Comparison of ENCODE assay signal across 22 cellular contexts in genomic region chrX:117215683-117216082, GRCh38.
A peak's percentile ranks its signal among the peaks of the same experiment; 100 is the strongest.
DNase-seq lines count a peak whose midpoint lies in the region; ATAC-seq, FAIRE-seq and TF ChIP-seq lines count a peak whose summit lies in the region.
"Had no signal": no experiment of that assay in that cellular context is flagged by ENCODE, and none has a peak within 500 bp of the region (broad histone marks: within the 10 kb centered on the region; RNA-seq: fewer than 3 reads in every experiment).

No MANE protein-coding gene starts in this region.

- no peak overlapping the region for H2AK9ac ChIP-seq in IMR-90 (replicated peaks; ENCODE audit: low read depth, low read length, poor library complexity)

- H2BK5ac ChIP-seq in IMR-90 (ENCODE audit: low read depth, low read length, poor library complexity, severe bottlenecking): no peak overlapping the region

- H3K4ac ChIP-seq in IMR-90 (ENCODE audit: low read depth, low read length): no peak overlapping the region

- H3K4me3 ChIP-seq in A549 (no peak overlapping the region), IMR-90 (ENCODE audit: insufficient read depth, low read depth, low read length) (no peak overlapping the region), endodermal cell (ENCODE audit: low read length) (peak overlapping the region; percentile 40)
- H3K4me3 ChIP-seq: BLaER1 treated with 17β-estradiol and CSF1 and Interleukin-3, amounts not matched to agents 10 nM and 100 nM had no signal

- no peaks in the 10 kb centered on the region for H3K79me1 ChIP-seq in IMR-90 (ENCODE audit: low read depth in 1 of 2, low read length in 2 of 2)

- no peak for TF ChIP-seq CTCF in A549 (IDR thresholded peaks at IDR 0.05)
- no peak for TF ChIP-seq CTCF in IMR-90 (conservative IDR thresholded peaks at IDR 0.05; ENCODE audit: low read depth, low read length)
- no peak for TF ChIP-seq CTCF in endodermal cell (conservative IDR thresholded peaks at IDR 0.05)

- BruUV-seq in IMR-90 (replicated peaks; lab: Mats Ljungman, UMichigan): no TSS peak

- intact Hi-C loops in IMR-90 (cut with micrococcal nuclease): no loop called here

- H3K9me3 ChIP-seq in A549 (no peaks in the 10 kb centered on the region), IMR-90 (ENCODE audit: control insufficient read depth, insufficient read depth, low read length) (no peaks in the 10 kb centered on the region), endodermal cell (ENCODE audit: control insufficient read depth, low read length) (no peaks in the 10 kb centered on the region)
- H3K9me3 ChIP-seq: BLaER1 treated with 17β-estradiol and CSF1 and Interleukin-3, amounts not matched to agents 10 nM and 100 nM; Caco-2 had no signal

- no peak overlapping the region for H2BK20ac ChIP-seq in IMR-90 (ENCODE audit: low read depth, low read length)

- FAIRE-seq in A549 (lab: Jason Lieb, UNC): no peak
- FAIRE-seq: A204.1, D721Med, G401.6, GM12891, GM19239 had no signal

- dilution Hi-C loops in IMR-90 (cut with HindIII; ENCODE audit: low sequenced_read_pairs, unreplicated experiment): no loop called here

- WGBS in A549 (ENCODE audit: missing lambda C conversion rate): 0% methylated on average over 1 of the region's 1 CpG
- no CpG with 5 or more reads among the region's 1 CpG for WGBS in IMR-90 (ENCODE audit: extremely low coverage in 2 of 2, insufficient read length in 1 of 2), 2 experiments
- no CpG with 5 or more reads among the region's 1 CpG for WGBS in endodermal cell (ENCODE audit: insufficient coverage in 1 of 2, insufficient read length in 1 of 2), 2 experiments

- H3K4me2 ChIP-seq in A549: no peak overlapping the region
- no peak overlapping the region for H3K4me2 ChIP-seq in IMR-90 (ENCODE audit: low read depth, low read length)
- H3K4me2 ChIP-seq: BLaER1 treated with 17β-estradiol and CSF1 and Interleukin-3, amounts not matched to agents 10 nM and 100 nM had no signal

- no peak for DNase-seq in A549 (ENCODE audit: low read depth in 1 of 2, low spot score in 1 of 2)
- no peak for DNase-seq in IMR-90
- DNase-seq in endodermal cell: no peak
- DNase-seq: 8988T; AML-193; Caco-2; Calu3; CD4-positive, alpha-beta T cell; CD8-positive, alpha-beta T cell; DMS79 treated with DMSO at 0.1 percent for 48 hours; GF-D8 had no signal

- TF ChIP-seq POLR2A in A549 (IDR thresholded peaks at IDR 0.05; ENCODE audit: low read length) (no peak), IMR-90 (IDR thresholded peaks at IDR 0.05; ENCODE audit: low read depth, low read length) (no peak)

- no peaks in the 10 kb centered on the region for H3K36me3 Mint-ChIP-seq in endodermal cell (ENCODE audit: low read depth)
- H3K36me3 Mint-ChIP-seq: CD8-positive, alpha-beta T cell had no signal

- no peak overlapping the region for H2BK15ac ChIP-seq in IMR-90 (ENCODE audit: low read depth, low read length)

- H2AFZ ChIP-seq in IMR-90 (replicated peaks; ENCODE audit: low read length, poor library complexity): no peak overlapping the region

- H3K36me3 ChIP-seq in IMR-90 (ENCODE audit: control insufficient read depth, insufficient read depth, low read length) (no peaks in the 10 kb centered on the region), endodermal cell (ENCODE audit: control insufficient read depth, insufficient read depth, low read length) (no peaks in the 10 kb centered on the region)
- H3K36me3 ChIP-seq: BLaER1 treated with 17β-estradiol and CSF1 and Interleukin-3, amounts not matched to agents 10 nM and 100 nM had no signal

- no peak overlapping the region for H2AK5ac ChIP-seq in IMR-90 (ENCODE audit: low read depth, low read length)

- in situ Hi-C loops in IMR-90 (cut with MboI; ENCODE audit: low sequenced_read_pairs): no loop called here

- no peak overlapping the region for H3K56ac ChIP-seq in IMR-90 (ENCODE audit: extremely low read depth, insufficient read depth, low read length)

- ATAC-seq in A549 (no peak), IMR-90 (ENCODE audit: low read depth) (no peak), HG02884 (IDR thresholded peaks at IDR 0.05; ENCODE audit: unreplicated experiment) (no peak), GM18519 (IDR thresholded peaks at IDR 0.05; ENCODE audit: low FRiP score, unreplicated experiment) (no peak), GM21786 (IDR thresholded peaks at IDR 0.05; ENCODE audit: unreplicated experiment) (no peak)
- ATAC-seq: CD8-positive, alpha-beta T cell had no signal

- H3K23ac ChIP-seq in IMR-90 (ENCODE audit: low read depth, low read length): no peak overlapping the region

- peaks cover 4% of the 10 kb centered on the region for H3K9me3 Mint-ChIP-seq in endodermal cell
- H3K9me3 Mint-ChIP-seq: CD4-positive, alpha-beta T cell had no signal

- no peak overlapping the region for H3K14ac ChIP-seq in IMR-90 (replicated peaks; ENCODE audit: low read depth, low read length)

- TF ChIP-seq EP300 in A549 (IDR thresholded peaks at IDR 0.05): no peak

- no peak overlapping the region for H4K5ac ChIP-seq in IMR-90 (ENCODE audit: low read depth, low read length)

- H3K27me3 ChIP-seq in IMR-90 (ENCODE audit: control insufficient read depth, insufficient read depth, low read length) (no peaks in the 10 kb centered on the region), endodermal cell (ENCODE audit: control insufficient read depth, insufficient read depth, low read length, poor library complexity, severe bottlenecking) (no peaks in the 10 kb centered on the region)
- H3K27me3 ChIP-seq: BLaER1 treated with 17β-estradiol and CSF1 and Interleukin-3, amounts not matched to agents 10 nM and 100 nM had no signal

- no peaks in the 10 kb centered on the region for H3K9me1 ChIP-seq in IMR-90 (ENCODE audit: insufficient read depth, low read length)

- no peak overlapping the region for H2BK120ac ChIP-seq in IMR-90 (ENCODE audit: low read depth, low read length)

- TF ChIP-seq RAD21 in A549 (conservative IDR thresholded peaks at IDR 0.05 in 1 of 2, IDR thresholded peaks at IDR 0.05 in 1 of 2) (no peak), IMR-90 (IDR thresholded peaks at IDR 0.05; ENCODE audit: low read length) (no peak)

- no peaks in the 10 kb centered on the region for H4K20me1 ChIP-seq in IMR-90 (ENCODE audit: insufficient read depth, low read length)
- H4K20me1 ChIP-seq: BLaER1 treated with 17β-estradiol and CSF1 and Interleukin-3, amounts not matched to agents 10 nM and 100 nM had no signal

- H3K27ac ChIP-seq in A549 (no peak overlapping the region), IMR-90 (ENCODE audit: insufficient read depth, low read length) (no peak overlapping the region), endodermal cell (ENCODE audit: low read depth, low read length) (no peak overlapping the region)
- H3K27ac ChIP-seq: BLaER1 treated with 17β-estradiol and CSF1 and Interleukin-3, amounts not matched to agents 10 nM and 100 nM; C4-2B had no signal

- peak overlapping the region; percentile 35 for H3K27ac Mint-ChIP-seq in endodermal cell
- H3K27ac Mint-ChIP-seq: B cell; CD4-positive, alpha-beta T cell; CD8-positive, alpha-beta T cell had no signal

- no peak overlapping the region for H3K4me3 Mint-ChIP-seq in endodermal cell
- H3K4me3 Mint-ChIP-seq: B cell; CD4-positive, alpha-beta T cell; CD8-positive, alpha-beta T cell had no signal

- CTCF ChIA-PET in A549 (lab: Yijun Ruan, JAX): no interaction called here
- CTCF ChIA-PET in IMR-90 (lab: Yijun Ruan, JAX): no interaction called here

- H3K4me1 Mint-ChIP-seq in endodermal cell: peaks cover 12% of the 10 kb centered on the region
- H3K4me1 Mint-ChIP-seq: B cell had no signal

- no peak overlapping the region for H3K18ac ChIP-seq in IMR-90 (ENCODE audit: low read depth, low read length)

- H3K9ac ChIP-seq in IMR-90 (ENCODE audit: low read depth, low read length) (no peak overlapping the region), endodermal cell (ENCODE audit: extremely low read depth, low read length, poor library complexity, severe bottlenecking) (no peak overlapping the region)
- H3K9ac ChIP-seq: BLaER1 treated with 17β-estradiol and CSF1 and Interleukin-3, amounts not matched to agents 10 nM and 100 nM had no signal

- no peak overlapping the region for H4K8ac ChIP-seq in IMR-90 (ENCODE audit: low read depth in 2 of 2, low read length in 2 of 2)

- H3K27me3 Mint-ChIP-seq in endodermal cell (ENCODE audit: insufficient read depth): no peaks in the 10 kb centered on the region
- H3K27me3 Mint-ChIP-seq: B cell; CD4-positive, alpha-beta T cell had no signal

- H3K4me1 ChIP-seq in A549: no peaks in the 10 kb centered on the region
- H3K4me1 ChIP-seq in IMR-90 (ENCODE audit: control insufficient read depth, insufficient read depth, low read length): no peaks in the 10 kb centered on the region
- H3K4me1 ChIP-seq in endodermal cell (ENCODE audit: control insufficient read depth, insufficient read depth, low read length): no peaks in the 10 kb centered on the region
- H3K4me1 ChIP-seq: BLaER1 treated with 17β-estradiol and CSF1 and Interleukin-3, amounts not matched to agents 10 nM and 100 nM; Caco-2 had no signal

- no peak overlapping the region for H4K91ac ChIP-seq in IMR-90 (ENCODE audit: insufficient read depth, low read depth, low read length)

- POLR2A ChIA-PET in A549 (lab: Yijun Ruan, JAX) (no interaction called here), IMR-90 (lab: Charles Lee; ENCODE audit: unreplicated experiment) (no interaction called here)

TF ChIP-seq in A549, 52 proteins besides CTCF, POLR2A, EP300 and RAD21:
- peak; percentile 66 for TF ChIP-seq MAFK (IDR thresholded peaks at IDR 0.05; ENCODE audit: partially characterized antibody)
- no peak for TF ChIP-seq MAZ (IDR thresholded peaks at IDR 0.05; ENCODE audit: borderline replicate concordance, low read depth, low read length)
- no peak for TF ChIP-seq USF2 (IDR thresholded peaks at IDR 0.05)

TF ChIP-seq in IMR-90, 13 proteins besides CTCF, POLR2A, EP300 and RAD21:
- TF ChIP-seq MAFK (IDR thresholded peaks at IDR 0.05; ENCODE audit: low read depth, low read length) (peak; percentile 85), BHLHE40 (IDR thresholded peaks at IDR 0.05; ENCODE audit: low read depth, low read length) (no peak)
